16 cellular contexts compared by ENCODE assay signal in the genomic region with DNA sequence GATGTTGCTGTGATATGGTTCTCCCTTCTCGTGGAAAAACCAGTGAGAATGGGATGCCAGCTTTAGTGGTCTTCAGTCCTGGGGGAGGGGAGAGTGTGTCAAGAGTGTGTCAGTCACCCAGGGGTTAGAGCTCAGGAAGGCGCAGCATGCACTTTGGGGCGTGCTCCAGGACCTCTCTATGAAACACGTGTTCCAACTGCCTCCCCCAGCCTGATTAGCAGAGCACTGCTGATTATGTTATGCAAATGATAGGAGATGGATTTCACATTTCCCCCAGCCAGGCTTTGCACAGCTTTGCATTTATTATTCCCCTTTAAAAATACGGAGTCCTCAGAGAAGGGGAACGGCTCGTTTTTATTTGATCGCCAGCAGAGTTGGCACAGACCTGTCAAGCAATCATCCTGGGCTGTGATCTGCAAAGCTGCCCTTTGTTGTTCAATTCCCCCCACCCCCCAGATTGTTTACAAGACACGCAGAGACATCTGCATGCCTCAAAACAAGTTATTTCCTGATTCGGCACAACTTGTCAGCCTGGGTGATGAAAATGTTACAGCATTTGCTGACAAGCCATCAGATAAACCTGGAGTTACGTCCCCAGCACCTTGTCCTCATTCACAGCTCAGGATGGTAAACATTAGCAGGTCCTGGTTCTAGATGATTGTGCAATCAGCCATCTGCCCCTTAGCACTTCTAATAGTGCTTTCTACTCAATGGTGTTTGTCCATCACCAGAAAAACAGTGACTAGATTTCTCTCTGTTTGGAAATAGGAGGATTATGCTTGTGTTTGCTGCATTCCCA.
A peak's percentile ranks its signal among the peaks of the same experiment; 100 is the strongest.
DNase-seq lines count a peak whose midpoint lies in the region; TF ChIP-seq lines count a peak whose summit lies in the region.
"Had no signal": no experiment of that assay in that cellular context is flagged by ENCODE, and none has a peak within 500 bp of the region (broad histone marks: within the 10 kb centered on the region; RNA-seq: fewer than 3 reads in every experiment).

No MANE protein-coding gene starts in this region.

- peak overlapping the region in 3 of 59 donors; percentile 15 to 51 (median 20) for H3K27ac ChIP-seq in dorsolateral prefrontal cortex
- no peak overlapping the region for H3K27ac ChIP-seq in parathyroid adenoma
- H3K27ac ChIP-seq: BLaER1 treated with 17β-estradiol and CSF1 and Interleukin-3, amounts not matched to agents 10 nM and 100 nM; colonic mucosa; KMS-11 had no signal

- H3K27me3 ChIP-seq in dorsolateral prefrontal cortex = no peaks in the 10 kb centered on the region
- H3K27me3 ChIP-seq in parathyroid adenoma (ENCODE audit: control insufficient read depth, insufficient read depth, low read length) = no peaks in the 10 kb centered on the region
- H3K27me3 ChIP-seq: BLaER1 treated with 17β-estradiol and CSF1 and Interleukin-3, amounts not matched to agents 10 nM and 100 nM; colonic mucosa had no signal

- no peaks in the 10 kb centered on the region for H3K9me3 ChIP-seq in parathyroid adenoma (ENCODE audit: control insufficient read depth, low read length)
- H3K9me3 ChIP-seq: BLaER1 treated with 17β-estradiol and CSF1 and Interleukin-3, amounts not matched to agents 10 nM and 100 nM; colonic mucosa; HAP-1 had no signal

- no peak overlapping the region for H3K9ac ChIP-seq in parathyroid adenoma
- H3K9ac ChIP-seq: BLaER1 treated with 17β-estradiol and CSF1 and Interleukin-3, amounts not matched to agents 10 nM and 100 nM; KMS-11 had no signal

- H3K79me2 ChIP-seq in parathyroid adenoma = no peaks in the 10 kb centered on the region

- DNase-seq in NCI-H1092 (lab: John Stamatoyannopoulos, UW) = peak; percentile 77
- DNase-seq in NCI-H345 treated with DMSO at 0.1 percent for 48 hours (lab: John Stamatoyannopoulos, UW; ENCODE audit: unreplicated experiment) = peak; percentile 63
- DNase-seq in dorsolateral prefrontal cortex = peak in 1 of 10 donors; percentile 30
- no peak for DNase-seq in activated CD4-positive, alpha-beta T cell treated with anti-CD3 and anti-CD28 coated beads for 4 hours
- DNase-seq in iPS-NIHi11 (ENCODE audit: low spot score) = no peak
- DNase-seq in mesothelial cell of epicardium (ENCODE audit: low spot score in 2 of 2, unreplicated experiment in 2 of 2) = no peak
- no peak for DNase-seq in inferior parietal cortex (ENCODE audit: extremely low spot score)
- DNase-seq: activated CD8-positive, alpha-beta memory T cell treated with anti-CD3 and anti-CD28 coated beads for 24 hours; activated effector memory CD4-positive, alpha-beta T cell treated with Interleukin-2 at 50 U/mL for 16 hours; colonic mucosa; NCI-H187 had no signal

- H3K4me2 ChIP-seq in parathyroid adenoma (ENCODE audit: low read length) = peak overlapping the region; percentile 79
- H3K4me2 ChIP-seq: BLaER1 treated with 17β-estradiol and CSF1 and Interleukin-3, amounts not matched to agents 10 nM and 100 nM; KMS-11 had no signal

- H3K27ac Mint-ChIP-seq in mesothelial cell of epicardium = no peak overlapping the region
- H3K27ac Mint-ChIP-seq: progenitor cell of endocrine pancreas had no signal

- H3K36me3 Mint-ChIP-seq in mesothelial cell of epicardium = no peaks in the 10 kb centered on the region

- peak overlapping the region; percentile 6 for H2AFZ ChIP-seq in parathyroid adenoma

- TF ChIP-seq CTCF in dorsolateral prefrontal cortex (IDR thresholded peaks at IDR 0.05 in 54 of 56, conservative IDR thresholded peaks at IDR 0.05 in 2 of 56; ENCODE audit: low read depth in 1 of 56, partially characterized antibody in 56 of 56) = no peak
- TF ChIP-seq CTCF in parathyroid adenoma (IDR thresholded peaks at IDR 0.05) = no peak
- no peak for TF ChIP-seq CTCF in mesothelial cell of epicardium (IDR thresholded peaks at IDR 0.05; ENCODE audit: unreplicated experiment)

- peaks cover 8% of the 10 kb centered on the region for H3K4me1 ChIP-seq in parathyroid adenoma
- H3K4me1 ChIP-seq: BLaER1 treated with 17β-estradiol and CSF1 and Interleukin-3, amounts not matched to agents 10 nM and 100 nM; colonic mucosa; HAP-1 had no signal

- H3K9me3 Mint-ChIP-seq in mesothelial cell of epicardium = no peaks in the 10 kb centered on the region

- peaks cover 2% of the 10 kb centered on the region for H3K4me1 Mint-ChIP-seq in mesothelial cell of epicardium

- H3K27me3 Mint-ChIP-seq in mesothelial cell of epicardium (ENCODE audit: low read depth) = peaks cover 86% of the 10 kb centered on the region
- H3K27me3 Mint-ChIP-seq: progenitor cell of endocrine pancreas had no signal

- intact Hi-C loops in dorsolateral prefrontal cortex (cut with DNase I) = no loop called here

- H3K4me3 Mint-ChIP-seq in mesothelial cell of epicardium = no peak overlapping the region

- H3K4me3 ChIP-seq in dorsolateral prefrontal cortex = peak overlapping the region in 38 of 59 donors; percentile 2 to 51 (median 30)
- peak overlapping the region; percentile 40 for H3K4me3 ChIP-seq in parathyroid adenoma (ENCODE audit: low read depth, low read length)
- H3K4me3 ChIP-seq: BLaER1 treated with 17β-estradiol and CSF1 and Interleukin-3, amounts not matched to agents 10 nM and 100 nM; colonic mucosa; HAP-1 had no signal

- H3K36me3 ChIP-seq in parathyroid adenoma (ENCODE audit: control insufficient read depth, insufficient read depth, low read length) = no peaks in the 10 kb centered on the region
- H3K36me3 ChIP-seq: BLaER1 treated with 17β-estradiol and CSF1 and Interleukin-3, amounts not matched to agents 10 nM and 100 nM; colonic mucosa; HAP-1 had no signal

Comparison
In these comparisons a context has a peak if more than half of its experiments do, and no peak if none do; other contexts are left out.
1. DNase-seq: peak in NCI-H1092 (single experiment) and NCI-H345 treated with DMSO at 0.1 percent for 48 hours (single experiment); none in activated CD4-positive, alpha-beta T cell treated with anti-CD3 and anti-CD28 coated beads for 4 hours (0 of 2), iPS-NIHi11 (single experiment), mesothelial cell of epicardium (0 of 2) and inferior parietal cortex (single experiment).